In genomic region chr5:176438959-176439757, GRCh38 we compare ENCODE assay signal across 13 cellular contexts. TPM values are rescaled to one million over a fixed set of nuclear protein-coding genes. Genes with fewer than 3 reads are reported as not detected.
DNase-seq lines count a peak whose midpoint lies in the region; ATAC-seq, FAIRE-seq and TF ChIP-seq lines count a peak whose summit lies in the region.
"Had no signal": no experiment of that assay in that cellular context is flagged by ENCODE, and none has a peak within 500 bp of the region (broad histone marks: within the 10 kb centered on the region; RNA-seq: fewer than 3 reads in every experiment).

No MANE protein-coding gene starts in this region.

- no peak for ATAC-seq in GM21528 (IDR thresholded peaks at IDR 0.05; ENCODE audit: low FRiP score, unreplicated experiment)
- ATAC-seq: stimulated activated naive B cell treated with anti-CD40 and anti-IgM and Interleukin-4, amounts not matched to agents 10 μg/mL and 1 μg/mL and 100 μg/mL, for 72 hours had no signal

- peaks cover 30% of the 10 kb centered on the region for H3K4me1 Mint-ChIP-seq in HFFc6 (ENCODE audit: low read depth)

- FAIRE-seq in RCC 7860 (lab: Jason Lieb, UNC) = no peak
- FAIRE-seq: kidney had no signal

- no peak overlapping the region for H3K27ac Mint-ChIP-seq in HFFc6
- H3K27ac Mint-ChIP-seq: stimulated activated naive B cell treated with anti-CD40 and anti-IgM and Interleukin-4, amounts not matched to agents 10 μg/mL and 1 μg/mL and 100 μg/mL, for 72 hours had no signal

- TF ChIP-seq CTCF in HFFc6 (IDR thresholded peaks at IDR 0.05) (no peak), choroid plexus epithelial cell (conservative IDR thresholded peaks at IDR 0.05; ENCODE audit: low read depth, low read length) (no peak)

- H3K4me3 ChIP-seq in choroid plexus epithelial cell (ENCODE audit: low read depth, low read length) (no peak overlapping the region), skeletal muscle cell (ENCODE audit: low read depth, low read length) (no peak overlapping the region)

- no peaks in the 10 kb centered on the region for H3K36me3 Mint-ChIP-seq in HFFc6 (ENCODE audit: low read depth)
- H3K36me3 Mint-ChIP-seq: stimulated activated naive B cell treated with anti-CD40 and anti-IgM and Interleukin-4, amounts not matched to agents 10 μg/mL and 1 μg/mL and 100 μg/mL, for 72 hours had no signal

- peaks cover 10% of the 10 kb centered on the region for H3K27me3 Mint-ChIP-seq in HFFc6 (ENCODE audit: insufficient read depth)

- DNase-seq in HFFc6 (peak; percentile 63), RCC 7860 (ENCODE audit: low spot score) (peak; percentile 81), choroid plexus epithelial cell (ENCODE audit: low read depth) (peak; percentile 97), skeletal muscle cell (ENCODE audit: low read depth) (peak; percentile 66), hypothalamus (lab: John Stamatoyannopoulos, UW) (no peak), DMS114 treated with DMSO at 0.1 percent for 48 hours (lab: John Stamatoyannopoulos, UW; ENCODE audit: unreplicated experiment) (no peak)
- DNase-seq: aorta; DMS79; erythroblast; kidney; stimulated activated naive B cell treated with anti-CD40 and anti-IgM and Interleukin-4, amounts not matched to agents 10 μg/mL and 1 μg/mL and 100 μg/mL, for 72 hours; T-helper 9 cell had no signal

- H3K9me3 Mint-ChIP-seq in HFFc6 = no peaks in the 10 kb centered on the region
- H3K9me3 Mint-ChIP-seq: stimulated activated naive B cell treated with anti-CD40 and anti-IgM and Interleukin-4, amounts not matched to agents 10 μg/mL and 1 μg/mL and 100 μg/mL, for 72 hours had no signal

- H3K4me3 Mint-ChIP-seq in HFFc6 = no peak overlapping the region
- H3K4me3 Mint-ChIP-seq: stimulated activated naive B cell treated with anti-CD40 and anti-IgM and Interleukin-4, amounts not matched to agents 10 μg/mL and 1 μg/mL and 100 μg/mL, for 72 hours had no signal

RNA-seq across cellular contexts. Expression of gene FAF2, which starts 9.0 kb away (rescaled TPM):
- 10 to 100 TPM; 43.4 to 53.1 (median 49.3) TPM for total RNA-seq in HFFc6 (2021; fragmentation: NEBNext Ultra II Directional; extraction: Animal tissue kit (Norgen Biotek cat#: 25700))

RNA-seq across cellular contexts. Expression of gene CLTB, which starts 22.8 kb away (rescaled TPM):
- 100 to 1,000 TPM; 178 to 226 (median 202) TPM for total RNA-seq in HFFc6 (2021; fragmentation: NEBNext Ultra II Directional; extraction: Animal tissue kit (Norgen Biotek cat#: 25700))

RNA-seq across cellular contexts. Expression of gene HIGD2A, which starts 50.6 kb away (rescaled TPM):
- 100 to 1,000 TPM in 4 of 6 experiments, 10 to 100 TPM in 2; 90.4 to 109 (median 105) TPM for total RNA-seq in HFFc6 (2021; fragmentation: NEBNext Ultra II Directional; extraction: Animal tissue kit (Norgen Biotek cat#: 25700))

RNA-seq across cellular contexts. Expression of gene NOP16, which starts 50.8 kb away (rescaled TPM):
- total RNA-seq in HFFc6 (2021; fragmentation: NEBNext Ultra II Directional; extraction: Animal tissue kit (Norgen Biotek cat#: 25700)) = 10 to 100 TPM; 27.8 to 48.7 (median 33.2) TPM

Comparison
In these comparisons a context has a peak if more than half of its experiments do, and no peak if none do; other contexts are left out.
1. DNase-seq: peak in HFFc6 (single experiment), RCC 7860 (single experiment), choroid plexus epithelial cell (single experiment) and skeletal muscle cell (single experiment); none in hypothalamus (0 of 51) and DMS114 treated with DMSO at 0.1 percent for 48 hours (single experiment).